ENCODE assay signal across 8 cellular contexts in the genomic region with DNA sequence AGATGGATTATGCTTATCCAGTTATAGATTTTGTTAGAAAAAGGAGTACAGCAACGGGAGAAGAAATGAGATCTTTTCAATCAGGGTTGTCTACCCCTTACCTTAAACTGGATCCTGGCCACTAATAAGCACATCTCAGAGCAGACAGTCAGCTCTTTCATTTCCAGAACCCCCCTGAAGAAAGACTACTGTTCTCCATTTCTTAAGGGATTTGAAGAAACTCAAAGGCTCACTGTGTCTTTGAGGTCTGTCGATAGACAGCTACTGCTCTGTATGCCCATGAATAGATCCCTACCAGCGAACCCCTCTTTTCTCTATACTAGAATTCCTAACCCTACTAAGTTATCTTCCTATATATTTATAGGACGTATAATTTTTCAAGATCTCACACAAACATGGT. TPM values are rescaled to one million over a fixed set of nuclear protein-coding genes. Genes with fewer than 3 reads are reported as not detected.
A peak's percentile ranks its signal among the peaks of the same experiment; 100 is the strongest.
DNase-seq lines count a peak whose midpoint lies in the region; ATAC-seq and TF ChIP-seq lines count a peak whose summit lies in the region.

No MANE protein-coding gene starts in this region.

- ATAC-seq in mucosa of descending colon, result no peak
- no peak for ATAC-seq in HG02763 (IDR thresholded peaks at IDR 0.05; ENCODE audit: unreplicated experiment)

- TF ChIP-seq CTCF in HL-60 (IDR thresholded peaks at IDR 0.05; ENCODE audit: insufficient read depth, low read length) (no peak), cardiac fibroblast (IDR thresholded peaks at IDR 0.05; ENCODE audit: low read depth, low read length) (no peak), mucosa of descending colon (IDR thresholded peaks at IDR 0.05) (no peak)

- H3K36me3 ChIP-seq in ACC112 (ENCODE audit: insufficient read depth, low read length), result peaks cover 4% of the 10 kb centered on the region
- H3K36me3 ChIP-seq in mucosa of descending colon (ENCODE audit: low read depth), result no peaks in the 10 kb centered on the region

- DNase-seq in HL-60 (ENCODE audit: low read depth in 1 of 2, low spot score in 1 of 2) (no peak), cardiac fibroblast (ENCODE audit: low read depth in 2 of 2) (no peak), mucosa of descending colon (no peak), NCI-H1436 treated with DMSO at 0.1 percent for 48 hours (lab: John Stamatoyannopoulos, UW) (no peak), AG08396 (ENCODE audit: low spot score) (no peak), T-helper 9 cell (no peak)

- peaks cover 62% of the 10 kb centered on the region for H3K79me2 ChIP-seq in ACC112 (ENCODE audit: control insufficient read depth, insufficient read depth, low read length, unreplicated experiment)

- H3K4me3 ChIP-seq in ACC112 (ENCODE audit: low read depth, low read length) (peak overlapping the region; percentile 88), HL-60 (replicated peaks; ENCODE audit: insufficient read depth, low read length) (peak overlapping the region; percentile 100), cardiac fibroblast (replicated peaks in 1 of 2; ENCODE audit: low read depth in 2 of 2, low read length in 2 of 2) (peak overlapping the region; percentile 86 to 92), mucosa of descending colon (peak overlapping the region; percentile 79)

- H3K9me3 ChIP-seq in mucosa of descending colon, result no peaks in the 10 kb centered on the region

- H3K27me3 ChIP-seq in ACC112 (ENCODE audit: insufficient read depth, low read length) (no peaks in the 10 kb centered on the region), HL-60 (ENCODE audit: insufficient read depth, poor library complexity, severe bottlenecking) (no peaks in the 10 kb centered on the region)

- intact Hi-C loops in mucosa of descending colon (cut with DNase I, micrococcal nuclease), result loop anchor here (5.0 to 10.0 kb wide), 2 partner anchors 109 to 111 kb away; a partner anchor contains a TSS

- H3K27ac ChIP-seq in ACC112 (ENCODE audit: low read depth, low read length) (peak overlapping the region; percentile 78), HL-60 (replicated peaks) (no peak overlapping the region; the same call in 1 of the 2 replicates)

- no peak overlapping the region for H2AFZ ChIP-seq in ACC112 (ENCODE audit: low read length, unreplicated experiment)

- H3K4me1 ChIP-seq in ACC112 (ENCODE audit: control insufficient read depth, insufficient read depth, low read length, unreplicated experiment), result peaks cover 40% of the 10 kb centered on the region
- H3K4me1 ChIP-seq in mucosa of descending colon (ENCODE audit: low read depth), result peaks cover 26% of the 10 kb centered on the region

RNA-seq across cellular contexts. Expression of a gene that starts 1.0 kb away (rescaled TPM):
- total RNA-seq in mucosa of descending colon, result 100 to 1,000 TPM; 148 to 352 (median 263) TPM
